Comparison of ENCODE assay signal across 17 cellular contexts in genomic region chr13:35984287-35984686, GRCh38.
"Had no signal": no experiment of that assay in that cellular context is flagged by ENCODE, and none has a peak within 500 bp of the region (broad histone marks: within the 10 kb centered on the region; RNA-seq: fewer than 3 reads in every experiment).

No MANE protein-coding gene starts in this region.

- H3K4me3 Mint-ChIP-seq: activated naive CD8-positive, alpha-beta T cell treated with anti-CD3 and anti-CD28 coated beads, Interleukin-2, amount 10 ng/mL, durations not matched to agents 7 days and 5 days; activated T-helper 1 cell treated with anti-CD3 and anti-CD28 coated beads, Interleukin-12 subunit alpha, Interleukin-12 subunit beta, Interleukin-2, Interleukin-4 antibody, amounts not matched to agents 30 ng/mL and 10 ng/mL and 1 ng/mL, durations not matched to agents 14 hours and 24 hours and 36 hours; naive B cell; stimulated activated memory B cell treated with anti-CD40 and anti-IgM and Interleukin-4, amounts not matched to agents 10 μg/mL and 1 μg/mL and 100 μg/mL, for 72 hours had no signal

- H3K4me3 ChIP-seq: colonic mucosa, left lung, tibial artery, vagina had no signal

- H2AFZ ChIP-seq: parathyroid adenoma had no signal

- FAIRE-seq: kidney had no signal

- H3K9me3 ChIP-seq: colonic mucosa, left lung, neutrophil, tibial artery, vagina had no signal

- H3K36me3 ChIP-seq: colonic mucosa, left lung, neutrophil, tibial artery, vagina had no signal

- H3K9me3 Mint-ChIP-seq: activated naive CD8-positive, alpha-beta T cell treated with anti-CD3 and anti-CD28 coated beads, Interleukin-2, amount 10 ng/mL, durations not matched to agents 7 days and 5 days; activated T-helper 1 cell treated with anti-CD3 and anti-CD28 coated beads, Interleukin-12 subunit alpha, Interleukin-12 subunit beta, Interleukin-2, Interleukin-4 antibody, amounts not matched to agents 30 ng/mL and 10 ng/mL and 1 ng/mL, durations not matched to agents 14 hours and 24 hours and 36 hours had no signal

- H3K4me1 ChIP-seq: colonic mucosa, left lung, vagina had no signal

- H3K27me3 Mint-ChIP-seq: activated naive CD8-positive, alpha-beta T cell treated with anti-CD3 and anti-CD28 coated beads, Interleukin-2, amount 10 ng/mL, durations not matched to agents 7 days and 5 days; stimulated activated memory B cell treated with anti-CD40 and anti-IgM and Interleukin-4, amounts not matched to agents 10 μg/mL and 1 μg/mL and 100 μg/mL, for 72 hours had no signal

- H3K4me1 Mint-ChIP-seq: activated naive CD8-positive, alpha-beta T cell treated with anti-CD3 and anti-CD28 coated beads, Interleukin-2, amount 10 ng/mL, durations not matched to agents 7 days and 5 days; naive B cell; stimulated activated memory B cell treated with anti-CD40 and anti-IgM and Interleukin-4, amounts not matched to agents 10 μg/mL and 1 μg/mL and 100 μg/mL, for 72 hours had no signal

- H3K9ac ChIP-seq: parathyroid adenoma had no signal

- H3K27ac ChIP-seq: colonic mucosa, left lung, neutrophil, parathyroid adenoma, tibial artery, vagina had no signal

- H3K27me3 ChIP-seq: colonic mucosa, left lung, tibial artery, vagina had no signal

- DNase-seq: activated CD4-positive, alpha-beta T cell treated with anti-CD3 and anti-CD28 coated beads, Interleukin-2, amount 50 U/mL, for 1 hour; activated CD8-positive, alpha-beta memory T cell treated with anti-CD3 and anti-CD28 coated beads for 24 hours; activated naive CD4-positive, alpha-beta T cell; activated naive CD8-positive, alpha-beta T cell treated with anti-CD3 and anti-CD28 coated beads, Interleukin-2, amount 10 ng/mL, durations not matched to agents 7 days and 5 days; colonic mucosa; kidney; left lung; mammary epithelial cell; naive B cell; stimulated activated CD4-positive, alpha-beta T cell treated with anti-CD3 and anti-CD28 coated beads, Interleukin-12 subunit alpha, Interleukin-12 subunit beta, amount 100 ng/mL, for 4 hours; stimulated activated CD4-positive, alpha-beta T cell treated with anti-CD3 and anti-CD28 coated beads, Interleukin-2, amount 100 ng/mL, for 24 hours; tibial artery had no signal

- H3K36me3 Mint-ChIP-seq: activated naive CD8-positive, alpha-beta T cell treated with anti-CD3 and anti-CD28 coated beads, Interleukin-2, amount 10 ng/mL, durations not matched to agents 7 days and 5 days; naive B cell; stimulated activated memory B cell treated with anti-CD40 and anti-IgM and Interleukin-4, amounts not matched to agents 10 μg/mL and 1 μg/mL and 100 μg/mL, for 72 hours had no signal

- H3K79me2 ChIP-seq: parathyroid adenoma had no signal

- H3K27ac Mint-ChIP-seq: activated naive CD8-positive, alpha-beta T cell treated with anti-CD3 and anti-CD28 coated beads, Interleukin-2, amount 10 ng/mL, durations not matched to agents 7 days and 5 days; activated T-helper 1 cell treated with anti-CD3 and anti-CD28 coated beads, Interleukin-12 subunit alpha, Interleukin-12 subunit beta, Interleukin-2, Interleukin-4 antibody, amounts not matched to agents 30 ng/mL and 10 ng/mL and 1 ng/mL, durations not matched to agents 14 hours and 24 hours and 36 hours; naive B cell; stimulated activated memory B cell treated with anti-CD40 and anti-IgM and Interleukin-4, amounts not matched to agents 10 μg/mL and 1 μg/mL and 100 μg/mL, for 72 hours had no signal
